33 cellular contexts compared by ENCODE assay signal in genomic region chr5:135800656-135801055, GRCh38. TPM values are rescaled to one million over a fixed set of nuclear protein-coding genes. Genes with fewer than 3 reads are reported as not detected.
"Had no signal": no experiment of that assay in that cellular context is flagged by ENCODE, and none has a peak within 500 bp of the region (broad histone marks: within the 10 kb centered on the region; RNA-seq: fewer than 3 reads in every experiment).

No MANE protein-coding gene starts in this region.

- H3K9me3 Mint-ChIP-seq: nephron progenitor cell had no signal

- H3K27me3 ChIP-seq: right atrium auricular region, transverse colon, vagina had no signal

- DNase-seq: cortex of kidney; effector memory CD8-positive, alpha-beta T cell; erythroblast; esophagus squamous epithelium; foreskin melanocyte; glutamatergic neuron; heart right ventricle; hippocampal formation; left cardiac atrium; left lung; mesenchymal stem cell; mucosa of descending colon; naive B cell; nephron progenitor cell; nucleus accumbens; stimulated activated CD4-positive, alpha-beta T cell treated with anti-CD3 and anti-CD28 coated beads, Interleukin-12 subunit alpha, Interleukin-12 subunit beta, amount 100 ng/mL, for 4 hours; stimulated activated CD4-positive, alpha-beta T cell treated with anti-CD3 and anti-CD28 coated beads, Interleukin-1b, Interleukin-23, amount 100 ng/mL, for 48 hours; stimulated activated CD4-positive, alpha-beta T cell treated with anti-CD3 and anti-CD28 coated beads, Interleukin-4, amount 100 ng/mL, for 1 hour; stimulated activated CD8-positive, alpha-beta memory T cell treated with anti-CD3 and anti-CD28 coated beads, Interleukin-4, amount 100 ng/mL, for 48 hours; transverse colon had no signal

- H3K27ac Mint-ChIP-seq: effector memory CD8-positive, alpha-beta T cell; mesothelial cell of epicardium; naive B cell; nephron progenitor cell; stimulated activated naive CD8-positive, alpha-beta T cell treated with anti-CD3 and anti-CD28 coated beads, Interleukin-15, Interleukin-2, amounts not matched to agents 100 ng/mL and 50 ng/mL, for 24 hours had no signal

- H3K4me3 ChIP-seq: esophagus squamous epithelium, heart right ventricle, left lung, mucosa of descending colon, prostate gland, right atrium auricular region, smooth muscle cell, suprapubic skin, transverse colon, vagina had no signal

- H3K4me1 Mint-ChIP-seq: mesothelial cell of epicardium, naive B cell, nephron progenitor cell had no signal

- H3K27ac ChIP-seq: esophagus squamous epithelium, heart right ventricle, left lung, prostate gland, right atrium auricular region, suprapubic skin, transverse colon, vagina had no signal

- H3K9me3 ChIP-seq: esophagus squamous epithelium, heart right ventricle, left lung, mucosa of descending colon, prostate gland, right atrium auricular region, suprapubic skin, transverse colon, vagina had no signal

- H3K36me3 Mint-ChIP-seq: mesothelial cell of epicardium, naive B cell had no signal

- H3K36me3 ChIP-seq: esophagus squamous epithelium, heart right ventricle, left lung, prostate gland, right atrium auricular region, suprapubic skin, transverse colon, vagina had no signal

- H3K4me3 Mint-ChIP-seq: effector memory CD8-positive, alpha-beta T cell; mesothelial cell of epicardium; naive B cell; nephron progenitor cell; stimulated activated naive CD8-positive, alpha-beta T cell treated with anti-CD3 and anti-CD28 coated beads, Interleukin-15, Interleukin-2, amounts not matched to agents 100 ng/mL and 50 ng/mL, for 24 hours had no signal

- H3K4me1 ChIP-seq: esophagus squamous epithelium, heart right ventricle, left lung, prostate gland, right atrium auricular region, suprapubic skin, transverse colon, vagina had no signal

- ATAC-seq: effector memory CD8-positive, alpha-beta T cell; heart right ventricle; left cardiac atrium; left lung; mucosa of descending colon; sciatic nerve had no signal

RNA-seq across cellular contexts. Expression of gene SLC25A48, which starts 33.8 kb away (rescaled TPM):
- total RNA-seq: dermis microvascular lymphatic vessel endothelial cell, kidney epithelial cell, lung microvascular endothelial cell, osteocyte, right atrium auricular region, ureter had no signal
